In genomic region chr16:10257642-10258251, GRCh38 we compare ENCODE assay signal across 8 cellular contexts.
DNase-seq lines count a peak whose midpoint lies in the region; ATAC-seq, FAIRE-seq and TF ChIP-seq lines count a peak whose summit lies in the region.
"Not testable (repeated sequence)": the region's sequence is repeated elsewhere in the genome, so short reads cannot be mapped to it uniquely, and the experiment has no call there.

No MANE protein-coding gene starts in this region.

- DNase-seq in GM23338 (ENCODE audit: low spot score); Karpas-422; OCI-LY7 (ENCODE audit: low spot score); GM12878 (ENCODE audit: low read depth, low spot score); left lobe of liver (ENCODE audit: low spot score); naive B cell; testis: not testable (repeated sequence)

- TF ChIP-seq EP300 in GM12878 (IDR thresholded peaks at IDR 0.05; ENCODE audit: borderline replicate concordance in 1 of 2, control insufficient read depth in 1 of 2, low read depth in 2 of 2, low read length in 2 of 2), result not testable (repeated sequence)

- H3K36me3 Mint-ChIP-seq in GM23338 (ENCODE audit: low read depth); naive B cell: not testable (repeated sequence)

- POLR2A ChIA-PET in OCI-LY7 (lab: Charles Lee), result not testable (repeated sequence)
- POLR2A ChIA-PET in GM12878 (lab: Charles Lee), result interaction anchor here (0.9 to 2.4 kb wide), 5 partner anchors 10 to 56 kb away, joined by 3 to 15 read pairs (median 6); no protein-coding TSS in a partner anchor

- not testable (repeated sequence) for H3K9me3 Mint-ChIP-seq in GM23338, naive B cell

- H2AFZ ChIP-seq in GM23338 (peak overlapping the region; percentile 85), Karpas-422 (ENCODE audit: low read length) (peak overlapping the region; percentile 63), OCI-LY7 (ENCODE audit: low read length) (peak overlapping the region; percentile 95), GM12878 (ENCODE audit: control insufficient read depth, low read depth, low read length) (peak overlapping the region; percentile 76)

- H3K4me2 ChIP-seq in BLaER1 (peak overlapping the region; percentile 59; the same call in 1 of the 2 replicates), Karpas-422 (ENCODE audit: low read depth, low read length, poor library complexity, severe bottlenecking) (peak overlapping the region; percentile 29), OCI-LY7 (ENCODE audit: low read length) (peak overlapping the region; percentile 53)
- not testable (repeated sequence) for H3K4me2 ChIP-seq in GM23338; GM12878 (ENCODE audit: control insufficient read depth, insufficient read depth)

- not testable (repeated sequence) for TF ChIP-seq CTCF in GM23338 (conservative IDR thresholded peaks at IDR 0.05; ENCODE audit: low read depth in 2 of 2); OCI-LY7 (conservative IDR thresholded peaks at IDR 0.05; ENCODE audit: low read length); GM12878 (IDR thresholded peaks at IDR 0.05 in 2 of 3, conservative IDR thresholded peaks at IDR 0.05 in 1 of 3; ENCODE audit: control insufficient read depth in 2 of 3, extremely low read depth in 1 of 3, insufficient read depth in 1 of 3, low read depth in 3 of 3, low read length in 3 of 3); testis (IDR thresholded peaks at IDR 0.05)

- H3F3A ChIP-seq in GM23338 (replicated peaks; ENCODE audit: low read depth), result not testable (repeated sequence)

- not testable (repeated sequence) for H3K27ac Mint-ChIP-seq in GM23338
- peak overlapping the region in 5 of 6 donors; percentile 78 to 91 (median 87) for H3K27ac Mint-ChIP-seq in naive B cell

- H3K4me3 ChIP-seq in BLaER1; GM23338; Karpas-422 (ENCODE audit: low read length); OCI-LY7 (ENCODE audit: low read depth, low read length, poor library complexity, severe bottlenecking); GM12878; testis: not testable (repeated sequence)

- not testable (repeated sequence) for ATAC-seq in GM23338; naive B cell (ENCODE audit: low read depth in 2 of 2)
- ATAC-seq in GM12878 (peak; percentile 13), left lobe of liver (peak; percentile 9)

- H3K27ac ChIP-seq in BLaER1; GM23338 (ENCODE audit: low read depth); Karpas-422 (ENCODE audit: low read length); OCI-LY7 (ENCODE audit: low read depth, low read length, poor library complexity, severe bottlenecking): not testable (repeated sequence)
- H3K27ac ChIP-seq in GM12878 (ENCODE audit: control insufficient read depth, insufficient read depth), result 0 out of 2 replicates have a peak overlapping the region, but pooled peaks have one; percentile 42
- H3K27ac ChIP-seq in testis, result peak overlapping the region; percentile 42 to 47

- FAIRE-seq in GM12878 (lab: Jason Lieb, UNC), result not testable (repeated sequence)

- intact Hi-C loops in OCI-LY7 (cut with micrococcal nuclease; ENCODE audit: unreplicated experiment), result loop anchor here (5.0 kb wide), 2 partner anchors 55 to 480 kb away; no protein-coding TSS in a partner anchor
- intact Hi-C loops in GM12878 (cut with micrococcal nuclease; ENCODE audit: unreplicated experiment), result loop anchor here (1.0 to 5.0 kb wide), 4 partner anchors 115 to 1000 kb away; no protein-coding TSS in a partner anchor
- intact Hi-C loops in testis (cut with DNase I; ENCODE audit: low total_unique reads), result not testable (repeated sequence)

- not testable (repeated sequence) for H3K36me3 ChIP-seq in BLaER1; GM23338 (ENCODE audit: insufficient read depth); Karpas-422 (ENCODE audit: insufficient read depth, low read length); OCI-LY7 (ENCODE audit: insufficient read depth, low read length); GM12878 (ENCODE audit: control insufficient read depth in 2 of 2, insufficient read depth in 2 of 2, low read length in 1 of 2); testis (ENCODE audit: low read depth, missing control alignments)

- SMC1A ChIA-PET in GM12878 (lab: Charles Lee; ENCODE audit: uncharacterized antibody, unreplicated experiment), result interaction anchor here (0.5 to 15.1 kb wide), 27 partner anchors 9 to 479 kb away, joined by 3 to 193 read pairs (median 4); partner anchors contain the start of gene ATF7IP2

- 80% methylated on average over 10 of the region's 10 CpGs for whole genome bisulfite sequencing in GM12878 (ENCODE audit: insufficient coverage, insufficient replicate concordance, low lambda C conversion rate, missing lambda C conversion rate)
- WGBS in testis, 2 donors, result 75 to 85% methylated on average over 10 of the region's 10 CpGs

- H3K9me3 ChIP-seq in BLaER1; Karpas-422 (ENCODE audit: low read length); OCI-LY7 (ENCODE audit: low read length); GM12878 (replicated peaks; ENCODE audit: control insufficient read depth, insufficient read depth, low read length); testis: not testable (repeated sequence)

- RAD21 ChIA-PET in GM12878 (lab: Charles Lee; ENCODE audit: unreplicated experiment), result interaction anchor here (0.7 to 6.1 kb wide), 22 partner anchors 9 to 998 kb away, joined by 3 to 71 read pairs (median 6); partner anchors contain the start of gene GRIN2A

- TF ChIP-seq POLR2A in GM12878 (IDR thresholded peaks at IDR 0.05; ENCODE audit: low read depth, low read length); testis (IDR thresholded peaks at IDR 0.05): not testable (repeated sequence)

- H4K20me1 ChIP-seq in BLaER1; GM23338 (replicated peaks; ENCODE audit: insufficient read depth); Karpas-422 (ENCODE audit: insufficient read depth, low read depth, low read length); OCI-LY7 (ENCODE audit: insufficient read depth, low read length); GM12878 (ENCODE audit: control insufficient read depth, insufficient read depth): not testable (repeated sequence)

- BruUV-seq in OCI-LY7 (replicated peaks; lab: Mats Ljungman, UMichigan); GM12878 (replicated peaks; lab: Mats Ljungman, UMichigan): not testable (repeated sequence)

- not testable (repeated sequence) for H3K9ac ChIP-seq in BLaER1; Karpas-422 (ENCODE audit: low read length); GM12878 (ENCODE audit: control insufficient read depth, insufficient read depth, low read length)

- not testable (repeated sequence) for TF ChIP-seq RAD21 in GM12878 (IDR thresholded peaks at IDR 0.05; ENCODE audit: insufficient read depth, low read depth, low read length)

- in situ Hi-C loops in GM12878 (cut with MboI), result loop anchor here (5.0 kb wide), 2 partner anchors 250 to 480 kb away; no protein-coding TSS in a partner anchor

- H3K4me3 Mint-ChIP-seq in GM23338, result not testable (repeated sequence)
- peak overlapping the region in 3 of 8 donors; percentile 14 to 56 (median 28) for H3K4me3 Mint-ChIP-seq in naive B cell

- H3K79me2 ChIP-seq in GM23338 (replicated peaks; ENCODE audit: insufficient read depth); Karpas-422 (ENCODE audit: low read length); OCI-LY7 (ENCODE audit: insufficient read depth, low read depth, low read length); GM12878 (ENCODE audit: control insufficient read depth, insufficient read depth, low read length): not testable (repeated sequence)

- CTCF ChIA-PET in OCI-LY7 (lab: Charles Lee; ENCODE audit: unreplicated experiment), result interaction anchor here (2.7 kb wide), 1 partner anchor 253 kb away, joined by 11 read pairs; no protein-coding TSS in a partner anchor
- CTCF ChIA-PET in GM12878 (lab: Yijun Ruan, JAX), result interaction anchor here (0.5 to 12.8 kb wide), 26 partner anchors 8 to 480 kb away, joined by 3 to 196 read pairs (median 5); partner anchors contain the start of gene GRIN2A

- H3K27me3 Mint-ChIP-seq in GM23338 (ENCODE audit: insufficient read depth, low read depth, poor library complexity); naive B cell: not testable (repeated sequence)

- H3K9me2 ChIP-seq in GM23338 (ENCODE audit: insufficient read depth); Karpas-422 (replicated peaks; ENCODE audit: insufficient read depth, low read length); OCI-LY7 (ENCODE audit: insufficient read depth, low read length): not testable (repeated sequence)

- H3K4me1 Mint-ChIP-seq in GM23338, result not testable (repeated sequence)
- H3K4me1 Mint-ChIP-seq in naive B cell, result peaks cover 44 to 59% (median 55%) of the 10 kb centered on the region in 3 donors

- H3K27me3 ChIP-seq in BLaER1; GM23338 (ENCODE audit: insufficient read depth); Karpas-422 (ENCODE audit: low read length); GM12878 (replicated peaks in 1 of 2; ENCODE audit: control insufficient read depth in 2 of 2, insufficient read depth in 2 of 2, low read length in 1 of 2); testis: not testable (repeated sequence)

- H3K4me1 ChIP-seq in BLaER1 (peaks cover 46% of the 10 kb centered on the region), Karpas-422 (ENCODE audit: low read length) (peaks cover 19% of the 10 kb centered on the region), OCI-LY7 (ENCODE audit: insufficient read depth, low read length, poor library complexity, severe bottlenecking) (peaks cover 17% of the 10 kb centered on the region), GM12878 (ENCODE audit: control insufficient read depth, insufficient read depth, low read length) (peaks cover 19% of the 10 kb centered on the region)
- H3K4me1 ChIP-seq in GM23338 (ENCODE audit: insufficient read depth); testis: not testable (repeated sequence)
